Comparison of ENCODE assay signal across 8 cellular contexts in genomic region chr4:98658287-98659105, GRCh38. TPM values are rescaled to one million over a fixed set of nuclear protein-coding genes. Genes with fewer than 3 reads are reported as not detected.
DNase-seq lines count a peak whose midpoint lies in the region; ATAC-seq and TF ChIP-seq lines count a peak whose summit lies in the region.

Gene TSPAN5, minus strand, starts transcription at chr4:98658611.

- DNase-seq in COLO829 (ENCODE audit: low spot score) (peak; percentile 49), HT-29 (ENCODE audit: low spot score) (peak; percentile 75), RKO (ENCODE audit: low spot score) (peak; percentile 70), fibroblast of lung (ENCODE audit: low read depth in 2 of 2) (peak; percentile 77 to 81)
- peak; percentile 58 to 76 for DNase-seq in activated T-helper 1 cell treated with anti-CD3 and anti-CD28 coated beads, Interleukin-2, amount 50 U/mL, for 16 hours (ENCODE audit: low read depth in 1 of 2, low spot score in 1 of 2)
- DNase-seq in naive thymus-derived CD4-positive, alpha-beta T cell: peak; percentile 60 to 90 (median 75)
- peak; percentile 74 to 85 for DNase-seq in stimulated activated effector memory CD8-positive, alpha-beta T cell treated with anti-CD3 and anti-CD28 coated beads, Interleukin-12 subunit alpha, Interleukin-12 subunit beta, amount 100 ng/mL, for 72 hours (ENCODE audit: low spot score in 2 of 2)

- H4K20me1 ChIP-seq in fibroblast of lung (ENCODE audit: control insufficient read depth, extremely low read depth, insufficient read depth, low read length): no peaks in the 10 kb centered on the region

- peaks cover 56 to 87% (median 83%) of the 10 kb centered on the region in 7 donors for H3K4me1 Mint-ChIP-seq in naive thymus-derived CD4-positive, alpha-beta T cell
- peaks cover 85% of the 10 kb centered on the region for H3K4me1 Mint-ChIP-seq in stimulated activated effector memory CD8-positive, alpha-beta T cell treated with anti-CD3 and anti-CD28 coated beads, Interleukin-12 subunit alpha, Interleukin-12 subunit beta, amount 100 ng/mL, for 72 hours

- no peaks in the 10 kb centered on the region for H3K9me3 ChIP-seq in fibroblast of lung (ENCODE audit: control insufficient read depth, insufficient read depth, low read depth, low read length)
- H3K9me3 ChIP-seq in naive thymus-derived CD4-positive, alpha-beta T cell (ENCODE audit: control insufficient read depth in 2 of 3, low read length in 3 of 3): no peaks in the 10 kb centered on the region

- H3K4me3 Mint-ChIP-seq in naive thymus-derived CD4-positive, alpha-beta T cell: peak within 1 kb of the TSS; percentile 85 to 99 (median 92)
- H3K4me3 Mint-ChIP-seq in stimulated activated effector memory CD8-positive, alpha-beta T cell treated with anti-CD3 and anti-CD28 coated beads, Interleukin-12 subunit alpha, Interleukin-12 subunit beta, amount 100 ng/mL, for 72 hours: peak within 1 kb of the TSS; percentile 91

- H3K9ac ChIP-seq in fibroblast of lung (ENCODE audit: insufficient read depth, low read length): peak within 1 kb of the TSS; percentile 75

- H3K4me1 ChIP-seq in fibroblast of lung (ENCODE audit: control insufficient read depth, extremely low read depth, insufficient read depth, low read length): peaks cover 17% of the 10 kb centered on the region
- H3K4me1 ChIP-seq in naive thymus-derived CD4-positive, alpha-beta T cell (ENCODE audit: control insufficient read depth in 2 of 2, insufficient read depth in 2 of 2, low read length in 2 of 2): peaks cover 32 to 40% of the 10 kb centered on the region in 2 donors

- peak within 1 kb of the TSS; percentile 61 to 86 (median 83) for H3K4me3 ChIP-seq in fibroblast of lung (replicated peaks in 1 of 4; ENCODE audit: control extremely low read depth in 1 of 4, insufficient read depth in 1 of 4, low read depth in 3 of 4, low read length in 4 of 4)
- peak within 1 kb of the TSS; percentile 61 for H3K4me3 ChIP-seq in naive thymus-derived CD4-positive, alpha-beta T cell (ENCODE audit: low read length)

- no peaks in the 10 kb centered on the region for H3K27me3 ChIP-seq in fibroblast of lung (ENCODE audit: control insufficient read depth, insufficient read depth, low read length)
- no peaks in the 10 kb centered on the region for H3K27me3 ChIP-seq in naive thymus-derived CD4-positive, alpha-beta T cell (ENCODE audit: control insufficient read depth in 2 of 2, insufficient read depth in 2 of 2, low read length in 2 of 2)

- peak; percentile 73 for ATAC-seq in GM21360 (IDR thresholded peaks at IDR 0.05; ENCODE audit: unreplicated experiment)
- peak; percentile 87 for ATAC-seq in naive thymus-derived CD4-positive, alpha-beta T cell
- ATAC-seq in stimulated activated effector memory CD8-positive, alpha-beta T cell treated with anti-CD3 and anti-CD28 coated beads, Interleukin-12 subunit alpha, Interleukin-12 subunit beta, amount 100 ng/mL, for 72 hours: peak; percentile 79

- POLR2A ChIA-PET in naive thymus-derived CD4-positive, alpha-beta T cell (lab: Charles Lee): interaction anchor here (0.8 to 1.9 kb wide), 6 partner anchors 10 to 337 kb away, joined by 3 to 9 read pairs (median 4); partner anchors contain the start of gene METAP1

- peaks cover 44% of the 10 kb centered on the region for H3K79me2 ChIP-seq in fibroblast of lung (ENCODE audit: control insufficient read depth, insufficient read depth, low read length)

- peak within 1 kb of the TSS; percentile 73 for H2AFZ ChIP-seq in fibroblast of lung (ENCODE audit: low read length)

- H3K36me3 Mint-ChIP-seq in naive thymus-derived CD4-positive, alpha-beta T cell: peaks cover 0 to 13% (median 0%) of the 10 kb centered on the region in 5 donors
- H3K36me3 Mint-ChIP-seq in stimulated activated effector memory CD8-positive, alpha-beta T cell treated with anti-CD3 and anti-CD28 coated beads, Interleukin-12 subunit alpha, Interleukin-12 subunit beta, amount 100 ng/mL, for 72 hours: peaks cover 13% of the 10 kb centered on the region

- H3K27ac Mint-ChIP-seq in naive thymus-derived CD4-positive, alpha-beta T cell: peak within 1 kb of the TSS; percentile 20 to 95 (median 84)
- peak within 1 kb of the TSS; percentile 80 for H3K27ac Mint-ChIP-seq in stimulated activated effector memory CD8-positive, alpha-beta T cell treated with anti-CD3 and anti-CD28 coated beads, Interleukin-12 subunit alpha, Interleukin-12 subunit beta, amount 100 ng/mL, for 72 hours

- no peaks in the 10 kb centered on the region for H3K36me3 ChIP-seq in fibroblast of lung (ENCODE audit: control insufficient read depth, insufficient read depth, low read length)
- no peaks in the 10 kb centered on the region for H3K36me3 ChIP-seq in naive thymus-derived CD4-positive, alpha-beta T cell (ENCODE audit: control insufficient read depth in 2 of 3, insufficient read depth in 3 of 3, low read length in 3 of 3)

- CTCF ChIA-PET in naive thymus-derived CD4-positive, alpha-beta T cell (lab: Charles Lee): interaction anchor here (0.6 to 1.6 kb wide), 5 partner anchors 11 to 191 kb away, joined by 3 to 4 read pairs (median 3); no protein-coding TSS in a partner anchor

- peak within 1 kb of the TSS; percentile 76 for H3K4me2 ChIP-seq in fibroblast of lung (ENCODE audit: extremely low read depth, insufficient read depth, low read length)

- intact Hi-C loops in naive thymus-derived CD4-positive, alpha-beta T cell (cut with micrococcal nuclease): loop anchor here (1.0 to 5.0 kb wide), 10 partner anchors 16 to 431 kb away; partner anchors contain the start of genes EIF4E (in 2 of the 2), METAP1 (in 2 of the 2), ADH5 (in 1 of the 2) and RAP1GDS1 (in 1 of the 2)

- TF ChIP-seq CTCF in fibroblast of lung (conservative IDR thresholded peaks at IDR 0.05 in 1 of 2, IDR thresholded peaks at IDR 0.05 in 1 of 2; ENCODE audit: low read depth in 1 of 2, low read length in 2 of 2): no peak

- peak within 1 kb of the TSS; percentile 80 for H3K27ac ChIP-seq in fibroblast of lung (ENCODE audit: insufficient read depth, low read length)
- peak within 1 kb of the TSS; percentile 65 for H3K27ac ChIP-seq in naive thymus-derived CD4-positive, alpha-beta T cell (ENCODE audit: low read depth, low read length)

- H3K27me3 Mint-ChIP-seq in naive thymus-derived CD4-positive, alpha-beta T cell: no peaks in the 10 kb centered on the region

- no peaks in the 10 kb centered on the region for H3K9me3 Mint-ChIP-seq in naive thymus-derived CD4-positive, alpha-beta T cell
- H3K9me3 Mint-ChIP-seq in stimulated activated effector memory CD8-positive, alpha-beta T cell treated with anti-CD3 and anti-CD28 coated beads, Interleukin-12 subunit alpha, Interleukin-12 subunit beta, amount 100 ng/mL, for 72 hours: no peaks in the 10 kb centered on the region

RNA-seq across cellular contexts. Expression of gene TSPAN5, which starts in this region (rescaled TPM):
- total RNA-seq in HT-29 (2014; rRNA removed; shearing (Covaris generic)): 5.6 and 6.2 TPM in 2 replicates
- total RNA-seq in fibroblast of lung: 75.5 and 109 TPM in 2 replicates
- polyA plus RNA-seq in fibroblast of lung: 112 and 129 TPM in 2 replicates
- 73.9 and 75.0 TPM in 2 replicates for polyA plus RNA-seq in fibroblast of lung (2012)
- polyA minus RNA-seq in fibroblast of lung (ENCODE audit: low replicate concordance): 64.1 and 77.0 TPM in 2 replicates
- 10 to 100 TPM in 3 of 5 experiments, 1 to 10 TPM in 2; 3.3 to 31.6 (median 10.9) TPM for total RNA-seq in naive thymus-derived CD4-positive, alpha-beta T cell
- polyA plus RNA-seq in naive thymus-derived CD4-positive, alpha-beta T cell: 1 to 10 TPM; 6.8 to 7.8 TPM

Comparison
In these comparisons a context has a peak if more than half of its experiments do, and no peak if none do; other contexts are left out.
1. Peak in every context shown above with its lines: DNase-seq, ATAC-seq, H3K4me3 ChIP-seq and H3K27ac ChIP-seq.
2. RNA of gene TSPAN5 (polyA plus RNA-seq): 73.9 to 129 TPM in fibroblast of lung; 6.8 to 7.8 TPM in naive thymus-derived CD4-positive, alpha-beta T cell; every median in the first group is over 4 times any median in the second.